In the genomic region with DNA sequence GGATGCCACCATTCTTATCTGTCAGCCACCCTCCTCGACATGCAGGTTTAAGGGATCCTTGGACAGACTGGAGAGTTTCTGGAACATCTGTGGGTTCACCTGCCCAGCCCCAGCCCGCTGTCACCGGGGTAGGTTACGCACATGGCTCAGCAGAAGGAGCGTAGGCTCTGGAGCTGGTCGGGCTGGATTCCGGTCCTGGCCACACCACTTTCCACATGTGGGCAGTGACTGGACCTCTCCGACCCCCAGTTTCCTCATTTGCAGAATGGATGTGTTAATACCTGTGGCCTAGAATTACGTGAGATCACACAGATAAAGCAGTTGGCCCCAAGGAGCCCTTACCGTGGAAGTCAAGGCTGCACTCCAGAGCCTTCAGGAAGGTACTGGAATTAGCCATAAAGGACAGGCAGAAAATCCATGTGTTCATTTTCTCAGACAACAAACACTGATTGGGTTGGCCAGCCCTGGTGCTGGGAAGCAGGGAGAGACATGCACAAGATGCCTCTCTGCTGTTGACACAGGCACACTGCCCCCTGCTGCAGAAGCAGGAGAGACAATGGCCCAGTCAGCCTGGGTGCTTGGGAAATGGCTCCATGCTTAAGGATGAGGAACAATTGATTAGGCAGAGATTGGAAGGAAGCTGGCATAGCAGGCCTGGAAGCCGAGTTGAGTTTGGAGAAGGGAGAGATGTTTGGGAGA, we compare ENCODE assay signal across 13 cellular contexts. TPM values are rescaled to one million over a fixed set of nuclear protein-coding genes. Genes with fewer than 3 reads are reported as not detected.
DNase-seq lines count a peak whose midpoint lies in the region; ATAC-seq and TF ChIP-seq lines count a peak whose summit lies in the region.
"Had no signal": no experiment of that assay in that cellular context is flagged by ENCODE, and none has a peak within 500 bp of the region (broad histone marks: within the 10 kb centered on the region; RNA-seq: fewer than 3 reads in every experiment).

No MANE protein-coding gene starts in this region.

- H3K27ac ChIP-seq in mammary epithelial cell (ENCODE audit: insufficient read depth, low read depth, low read length), result no peak overlapping the region
- H3K27ac ChIP-seq in parathyroid adenoma, result no peak overlapping the region
- H3K27ac ChIP-seq: C4-2B had no signal

- no peaks in the 10 kb centered on the region for H3K27me3 Mint-ChIP-seq in activated naive CD4-positive, alpha-beta T cell treated with anti-CD3 and anti-CD28 coated beads for 36 hours (ENCODE audit: low read depth)
- peaks cover 12% of the 10 kb centered on the region; the same call in 1 of the 2 replicates for H3K27me3 Mint-ChIP-seq in HFFc6 (ENCODE audit: insufficient read depth)

- DNase-seq in activated naive CD4-positive, alpha-beta T cell treated with anti-CD3 and anti-CD28 coated beads for 36 hours, result peak; percentile 40
- DNase-seq in activated naive CD4-positive, alpha-beta T cell treated with anti-CD3 and anti-CD28 coated beads, Interleukin-2, amount 50 U/mL, for 16 hours, result no peak
- DNase-seq in HFFc6 (no peak), mammary epithelial cell (no peak), NCI-H1048 (lab: John Stamatoyannopoulos, UW) (no peak), ecto neural progenitor cell (ENCODE audit: low spot score) (no peak)
- DNase-seq: activated T-cell treated with anti-CD3 and anti-CD28 coated beads, Interleukin-2, amount 50 U/mL, for 48 hours; cortex of kidney; naive thymus-derived CD4-positive, alpha-beta T cell; NCI-H2029 treated with DMSO at 0.1 percent for 48 hours had no signal

- no peaks in the 10 kb centered on the region for H3K9me3 ChIP-seq in mammary epithelial cell (replicated peaks; ENCODE audit: insufficient read depth, low read length)
- no peaks in the 10 kb centered on the region for H3K9me3 ChIP-seq in parathyroid adenoma (ENCODE audit: control insufficient read depth, low read length)

- no peaks in the 10 kb centered on the region for H3K27me3 ChIP-seq in mammary epithelial cell (ENCODE audit: insufficient read depth, low read length)
- H3K27me3 ChIP-seq in parathyroid adenoma (ENCODE audit: control insufficient read depth, insufficient read depth, low read length), result no peaks in the 10 kb centered on the region

- no peak overlapping the region for H2AFZ ChIP-seq in mammary epithelial cell (ENCODE audit: low read depth, low read length)
- H2AFZ ChIP-seq in parathyroid adenoma, result peak overlapping the region; percentile 5

- H3K4me1 Mint-ChIP-seq in activated naive CD4-positive, alpha-beta T cell treated with anti-CD3 and anti-CD28 coated beads for 36 hours (ENCODE audit: low read depth), result no peaks in the 10 kb centered on the region
- peaks cover 6% of the 10 kb centered on the region for H3K4me1 Mint-ChIP-seq in HFFc6 (ENCODE audit: low read depth)
- H3K4me1 Mint-ChIP-seq: naive thymus-derived CD4-positive, alpha-beta T cell had no signal

- WGBS in mammary epithelial cell (ENCODE audit: low coverage, missing lambda C conversion rate), result 60% methylated on average over 9 of the region's 11 CpGs

- no peaks in the 10 kb centered on the region for H3K9me3 Mint-ChIP-seq in activated naive CD4-positive, alpha-beta T cell treated with anti-CD3 and anti-CD28 coated beads for 36 hours
- no peaks in the 10 kb centered on the region for H3K9me3 Mint-ChIP-seq in HFFc6

- no peak overlapping the region for H3K4me3 Mint-ChIP-seq in activated naive CD4-positive, alpha-beta T cell treated with anti-CD3 and anti-CD28 coated beads for 36 hours
- H3K4me3 Mint-ChIP-seq in HFFc6, result no peak overlapping the region
- H3K4me3 Mint-ChIP-seq: naive thymus-derived CD4-positive, alpha-beta T cell had no signal

- in situ Hi-C loops in mammary epithelial cell (cut with MboI; ENCODE audit: low sequenced_read_pairs in 2 of 2), result no loop called here

- intact Hi-C loops in activated naive CD4-positive, alpha-beta T cell treated with anti-CD3 and anti-CD28 coated beads for 36 hours (cut with micrococcal nuclease), result no loop called here
- intact Hi-C loops in mammary epithelial cell (cut with micrococcal nuclease), result no loop called here

- CTCF ChIA-PET in activated naive CD4-positive, alpha-beta T cell treated with anti-CD3 and anti-CD28 coated beads for 36 hours (lab: Charles Lee), result interaction anchor here (0.9 kb wide), 1 partner anchor 202 kb away, joined by 4 read pairs; no protein-coding TSS in a partner anchor
- CTCF ChIA-PET in mammary epithelial cell (lab: Charles Lee; ENCODE audit: low non-redundant PET), result no interaction called here

- no peaks in the 10 kb centered on the region for H3K79me2 ChIP-seq in mammary epithelial cell (ENCODE audit: insufficient read depth, low read length)
- no peaks in the 10 kb centered on the region for H3K79me2 ChIP-seq in parathyroid adenoma

- H3K4me2 ChIP-seq in mammary epithelial cell (ENCODE audit: insufficient read depth, low read depth, low read length) (no peak overlapping the region), parathyroid adenoma (ENCODE audit: low read length) (no peak overlapping the region)

- H3K9ac ChIP-seq in mammary epithelial cell (ENCODE audit: insufficient read depth, low read length) (no peak overlapping the region), parathyroid adenoma (no peak overlapping the region)

- TF ChIP-seq CTCF in HFFc6 (IDR thresholded peaks at IDR 0.05), result peak; percentile 62
- peak; percentile 10 to 47 for TF ChIP-seq CTCF in mammary epithelial cell (conservative IDR thresholded peaks at IDR 0.05 in 1 of 2, IDR thresholded peaks at IDR 0.05 in 1 of 2; ENCODE audit: extremely low read depth in 1 of 2, insufficient read depth in 1 of 2, low read depth in 1 of 2, low read length in 2 of 2)
- TF ChIP-seq CTCF in parathyroid adenoma (IDR thresholded peaks at IDR 0.05), result no peak

- no peaks in the 10 kb centered on the region for H3K36me3 ChIP-seq in mammary epithelial cell (ENCODE audit: insufficient read depth, low read length)
- H3K36me3 ChIP-seq in parathyroid adenoma (ENCODE audit: control insufficient read depth, insufficient read depth, low read length), result no peaks in the 10 kb centered on the region

- dilution Hi-C loops in mammary epithelial cell (cut with HindIII; ENCODE audit: low sequenced_read_pairs), result no loop called here

- H3K27ac Mint-ChIP-seq in activated naive CD4-positive, alpha-beta T cell treated with anti-CD3 and anti-CD28 coated beads for 36 hours, result no peak overlapping the region
- no peak overlapping the region for H3K27ac Mint-ChIP-seq in HFFc6
- H3K27ac Mint-ChIP-seq: naive thymus-derived CD4-positive, alpha-beta T cell had no signal

- ATAC-seq in HG03520 (IDR thresholded peaks at IDR 0.05; ENCODE audit: unreplicated experiment), result no peak
- ATAC-seq: naive thymus-derived CD4-positive, alpha-beta T cell had no signal

- H4K20me1 ChIP-seq in mammary epithelial cell (ENCODE audit: insufficient read depth, low read length), result no peaks in the 10 kb centered on the region

- no peaks in the 10 kb centered on the region for H3K36me3 Mint-ChIP-seq in activated naive CD4-positive, alpha-beta T cell treated with anti-CD3 and anti-CD28 coated beads for 36 hours (ENCODE audit: low read depth)
- no peaks in the 10 kb centered on the region for H3K36me3 Mint-ChIP-seq in HFFc6 (ENCODE audit: low read depth)
- H3K36me3 Mint-ChIP-seq: naive thymus-derived CD4-positive, alpha-beta T cell had no signal

- H3K4me3 ChIP-seq in mammary epithelial cell (replicated peaks in 1 of 3; ENCODE audit: insufficient read depth in 1 of 3, low read depth in 2 of 3, low read length in 3 of 3) (no peak overlapping the region), parathyroid adenoma (ENCODE audit: low read depth, low read length) (no peak overlapping the region)

- no TSS peak for BruUV-seq in mammary epithelial cell (replicated peaks; lab: Mats Ljungman, UMichigan)

- H3K4me1 ChIP-seq in mammary epithelial cell (ENCODE audit: insufficient read depth, low read length), result peaks cover 24% of the 10 kb centered on the region
- H3K4me1 ChIP-seq in parathyroid adenoma, result peaks cover 11% of the 10 kb centered on the region

RNA-seq across cellular contexts. Expression of a gene that starts 58.8 kb away (rescaled TPM):
- total RNA-seq in activated naive CD4-positive, alpha-beta T cell treated with anti-CD3 and anti-CD28 coated beads for 36 hours, result 100 to 1,000 TPM; 397 to 416 TPM
- total RNA-seq in HFFc6 (2021; fragmentation: NEBNext Ultra II Directional; extraction: Animal tissue kit (Norgen Biotek cat#: 25700)), result 100 to 1,000 TPM; 289 to 358 (median 312) TPM
- total RNA-seq in mammary epithelial cell, result 100 to 1,000 TPM; 147 to 305 TPM
- 107 TPM for polyA plus RNA-seq in mammary epithelial cell
- 517 TPM for polyA minus RNA-seq in mammary epithelial cell

RNA-seq across cellular contexts. Expression of a gene that starts 59.1 kb away (rescaled TPM):
- 10 to 100 TPM; 42.0 to 48.7 TPM for total RNA-seq in activated naive CD4-positive, alpha-beta T cell treated with anti-CD3 and anti-CD28 coated beads for 36 hours
- 10 to 100 TPM; 70.2 to 91.7 (median 80.2) TPM for total RNA-seq in HFFc6 (2021; fragmentation: NEBNext Ultra II Directional; extraction: Animal tissue kit (Norgen Biotek cat#: 25700))
- total RNA-seq in mammary epithelial cell, result 10 to 100 TPM; 42.7 to 52.0 TPM
- polyA plus RNA-seq in mammary epithelial cell, result 35.7 TPM
- 39.0 TPM for polyA minus RNA-seq in mammary epithelial cell
